1 cellular context compared by ENCODE assay signal in the genomic region with DNA sequence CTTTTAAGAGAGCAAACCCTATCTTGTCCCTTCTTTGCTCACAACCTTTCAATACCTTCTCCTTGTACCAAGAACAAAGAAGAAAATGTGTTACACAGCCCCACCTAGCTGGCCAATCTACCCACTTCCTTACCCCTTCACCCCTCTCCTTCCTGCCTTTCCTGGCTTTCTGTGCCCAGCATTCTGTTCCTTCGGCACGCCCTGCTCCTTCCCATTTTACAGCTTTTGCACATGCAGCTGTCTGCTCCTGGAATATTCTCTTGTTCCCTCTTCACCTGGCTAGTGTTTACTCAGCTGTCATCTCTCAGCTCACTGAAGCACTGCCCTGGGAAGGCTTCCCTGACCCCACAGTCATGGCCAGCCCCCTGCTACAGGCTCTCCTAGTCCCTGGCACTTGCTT.
TF ChIP-seq lines count a peak whose summit lies in the region.

No MANE protein-coding gene starts in this region.

TF ChIP-seq in GM23338, 12 proteins besides CTCF, POLR2A, EP300 and RAD21 (continued from another document):
- TF ChIP-seq, protein P1, sequence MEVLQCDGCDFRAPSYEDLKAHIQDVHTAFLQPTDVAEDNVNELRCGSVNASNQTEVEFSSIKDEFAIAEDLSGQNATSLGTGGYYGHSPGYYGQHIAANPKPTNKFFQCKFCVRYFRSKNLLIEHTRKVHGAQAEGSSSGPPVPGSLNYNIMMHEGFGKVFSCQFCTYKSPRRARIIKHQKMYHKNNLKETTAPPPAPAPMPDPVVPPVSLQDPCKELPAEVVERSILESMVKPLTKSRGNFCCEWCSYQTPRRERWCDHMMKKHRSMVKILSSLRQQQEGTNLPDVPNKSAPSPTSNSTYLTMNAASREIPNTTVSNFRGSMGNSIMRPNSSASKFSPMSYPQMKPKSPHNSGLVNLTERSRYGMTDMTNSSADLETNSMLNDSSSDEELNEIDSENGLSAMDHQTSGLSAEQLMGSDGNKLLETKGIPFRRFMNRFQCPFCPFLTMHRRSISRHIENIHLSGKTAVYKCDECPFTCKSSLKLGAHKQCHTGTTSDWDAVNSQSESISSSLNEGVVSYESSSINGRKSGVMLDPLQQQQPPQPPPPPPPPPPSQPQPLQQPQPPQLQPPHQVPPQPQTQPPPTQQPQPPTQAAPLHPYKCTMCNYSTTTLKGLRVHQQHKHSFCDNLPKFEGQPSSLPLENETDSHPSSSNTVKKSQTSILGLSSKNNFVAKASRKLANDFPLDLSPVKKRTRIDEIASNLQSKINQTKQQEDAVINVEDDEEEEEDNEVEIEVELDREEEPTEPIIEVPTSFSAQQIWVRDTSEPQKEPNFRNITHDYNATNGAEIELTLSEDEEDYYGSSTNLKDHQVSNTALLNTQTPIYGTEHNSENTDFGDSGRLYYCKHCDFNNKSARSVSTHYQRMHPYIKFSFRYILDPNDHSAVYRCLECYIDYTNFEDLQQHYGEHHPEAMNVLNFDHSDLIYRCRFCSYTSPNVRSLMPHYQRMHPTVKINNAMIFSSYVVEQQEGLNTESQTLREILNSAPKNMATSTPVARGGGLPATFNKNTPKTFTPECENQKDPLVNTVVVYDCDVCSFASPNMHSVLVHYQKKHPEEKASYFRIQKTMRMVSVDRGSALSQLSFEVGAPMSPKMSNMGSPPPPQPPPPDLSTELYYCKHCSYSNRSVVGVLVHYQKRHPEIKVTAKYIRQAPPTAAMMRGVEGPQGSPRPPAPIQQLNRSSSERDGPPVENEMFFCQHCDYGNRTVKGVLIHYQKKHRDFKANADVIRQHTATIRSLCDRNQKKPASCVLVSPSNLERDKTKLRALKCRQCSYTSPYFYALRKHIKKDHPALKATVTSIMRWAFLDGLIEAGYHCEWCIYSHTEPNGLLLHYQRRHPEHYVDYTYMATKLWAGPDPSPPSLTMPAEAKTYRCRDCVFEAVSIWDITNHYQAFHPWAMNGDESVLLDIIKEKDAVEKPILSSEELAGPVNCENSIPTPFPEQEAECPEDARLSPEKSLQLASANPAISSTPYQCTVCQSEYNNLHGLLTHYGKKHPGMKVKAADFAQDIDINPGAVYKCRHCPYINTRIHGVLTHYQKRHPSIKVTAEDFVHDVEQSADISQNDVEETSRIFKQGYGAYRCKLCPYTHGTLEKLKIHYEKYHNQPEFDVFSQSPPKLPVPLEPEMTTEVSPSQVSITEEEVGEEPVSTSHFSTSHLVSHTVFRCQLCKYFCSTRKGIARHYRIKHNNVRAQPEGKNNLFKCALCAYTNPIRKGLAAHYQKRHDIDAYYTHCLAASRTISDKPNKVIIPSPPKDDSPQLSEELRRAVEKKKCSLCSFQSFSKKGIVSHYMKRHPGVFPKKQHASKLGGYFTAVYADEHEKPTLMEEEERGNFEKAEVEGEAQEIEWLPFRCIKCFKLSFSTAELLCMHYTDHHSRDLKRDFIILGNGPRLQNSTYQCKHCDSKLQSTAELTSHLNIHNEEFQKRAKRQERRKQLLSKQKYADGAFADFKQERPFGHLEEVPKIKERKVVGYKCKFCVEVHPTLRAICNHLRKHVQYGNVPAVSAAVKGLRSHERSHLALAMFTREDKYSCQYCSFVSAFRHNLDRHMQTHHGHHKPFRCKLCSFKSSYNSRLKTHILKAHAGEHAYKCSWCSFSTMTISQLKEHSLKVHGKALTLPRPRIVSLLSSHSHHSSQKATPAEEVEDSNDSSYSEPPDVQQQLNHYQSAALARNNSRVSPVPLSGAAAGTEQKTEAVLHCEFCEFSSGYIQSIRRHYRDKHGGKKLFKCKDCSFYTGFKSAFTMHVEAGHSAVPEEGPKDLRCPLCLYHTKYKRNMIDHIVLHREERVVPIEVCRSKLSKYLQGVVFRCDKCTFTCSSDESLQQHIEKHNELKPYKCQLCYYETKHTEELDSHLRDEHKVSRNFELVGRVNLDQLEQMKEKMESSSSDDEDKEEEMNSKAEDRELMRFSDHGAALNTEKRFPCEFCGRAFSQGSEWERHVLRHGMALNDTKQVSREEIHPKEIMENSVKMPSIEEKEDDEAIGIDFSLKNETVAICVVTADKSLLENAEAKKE (CRISPR knock-in tag; IDR thresholded peaks at IDR 0.05): no peak
- TF ChIP-seq, protein P2, sequence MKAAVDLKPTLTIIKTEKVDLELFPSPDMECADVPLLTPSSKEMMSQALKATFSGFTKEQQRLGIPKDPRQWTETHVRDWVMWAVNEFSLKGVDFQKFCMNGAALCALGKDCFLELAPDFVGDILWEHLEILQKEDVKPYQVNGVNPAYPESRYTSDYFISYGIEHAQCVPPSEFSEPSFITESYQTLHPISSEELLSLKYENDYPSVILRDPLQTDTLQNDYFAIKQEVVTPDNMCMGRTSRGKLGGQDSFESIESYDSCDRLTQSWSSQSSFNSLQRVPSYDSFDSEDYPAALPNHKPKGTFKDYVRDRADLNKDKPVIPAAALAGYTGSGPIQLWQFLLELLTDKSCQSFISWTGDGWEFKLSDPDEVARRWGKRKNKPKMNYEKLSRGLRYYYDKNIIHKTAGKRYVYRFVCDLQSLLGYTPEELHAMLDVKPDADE (IDR thresholded peaks at IDR 0.05): no peak
- TF ChIP-seq POLR2AphosphoS5 (IDR thresholded peaks at IDR 0.05; ENCODE audit: low read depth): no peak
- TF ChIP-seq JUNB (IDR thresholded peaks at IDR 0.05; ENCODE audit: unreplicated experiment): no peak
- TF ChIP-seq, protein P3, sequence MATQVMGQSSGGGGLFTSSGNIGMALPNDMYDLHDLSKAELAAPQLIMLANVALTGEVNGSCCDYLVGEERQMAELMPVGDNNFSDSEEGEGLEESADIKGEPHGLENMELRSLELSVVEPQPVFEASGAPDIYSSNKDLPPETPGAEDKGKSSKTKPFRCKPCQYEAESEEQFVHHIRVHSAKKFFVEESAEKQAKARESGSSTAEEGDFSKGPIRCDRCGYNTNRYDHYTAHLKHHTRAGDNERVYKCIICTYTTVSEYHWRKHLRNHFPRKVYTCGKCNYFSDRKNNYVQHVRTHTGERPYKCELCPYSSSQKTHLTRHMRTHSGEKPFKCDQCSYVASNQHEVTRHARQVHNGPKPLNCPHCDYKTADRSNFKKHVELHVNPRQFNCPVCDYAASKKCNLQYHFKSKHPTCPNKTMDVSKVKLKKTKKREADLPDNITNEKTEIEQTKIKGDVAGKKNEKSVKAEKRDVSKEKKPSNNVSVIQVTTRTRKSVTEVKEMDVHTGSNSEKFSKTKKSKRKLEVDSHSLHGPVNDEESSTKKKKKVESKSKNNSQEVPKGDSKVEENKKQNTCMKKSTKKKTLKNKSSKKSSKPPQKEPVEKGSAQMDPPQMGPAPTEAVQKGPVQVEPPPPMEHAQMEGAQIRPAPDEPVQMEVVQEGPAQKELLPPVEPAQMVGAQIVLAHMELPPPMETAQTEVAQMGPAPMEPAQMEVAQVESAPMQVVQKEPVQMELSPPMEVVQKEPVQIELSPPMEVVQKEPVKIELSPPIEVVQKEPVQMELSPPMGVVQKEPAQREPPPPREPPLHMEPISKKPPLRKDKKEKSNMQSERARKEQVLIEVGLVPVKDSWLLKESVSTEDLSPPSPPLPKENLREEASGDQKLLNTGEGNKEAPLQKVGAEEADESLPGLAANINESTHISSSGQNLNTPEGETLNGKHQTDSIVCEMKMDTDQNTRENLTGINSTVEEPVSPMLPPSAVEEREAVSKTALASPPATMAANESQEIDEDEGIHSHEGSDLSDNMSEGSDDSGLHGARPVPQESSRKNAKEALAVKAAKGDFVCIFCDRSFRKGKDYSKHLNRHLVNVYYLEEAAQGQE (IDR thresholded peaks at IDR 0.05; ENCODE audit: unreplicated experiment): no peak
- TF ChIP-seq EZH2phosphoT487 (IDR thresholded peaks at IDR 0.05; ENCODE audit: unreplicated experiment): no peak
- no peak for TF ChIP-seq CREB1 (CRISPR knock-in tag; IDR thresholded peaks at IDR 0.05; ENCODE audit: low read depth)
- TF ChIP-seq NANOG (IDR thresholded peaks at IDR 0.05; ENCODE audit: borderline replicate concordance): no peak
- no peak for TF ChIP-seq ZNF331 (CRISPR knock-in tag; IDR thresholded peaks at IDR 0.05; ENCODE audit: low read depth)
TF ChIP-seq in GM23338: peak in this region for 0.
